ENCODE assay signal across 8 cellular contexts in genomic region chr3:141878326-141878725, GRCh38. TPM values are rescaled to one million over a fixed set of nuclear protein-coding genes. Genes with fewer than 3 reads are reported as not detected.
A peak's percentile ranks its signal among the peaks of the same experiment; 100 is the strongest.
DNase-seq lines count a peak whose midpoint lies in the region; ATAC-seq and TF ChIP-seq lines count a peak whose summit lies in the region.

No MANE protein-coding gene starts in this region.

- peaks cover 2 to 5% of the 10 kb centered on the region in 2 donors for H3K4me1 ChIP-seq in neuronal stem cell (ENCODE audit: control insufficient read depth in 2 of 2, insufficient read depth in 1 of 2, low read depth in 1 of 2, low read length in 2 of 2)

- peaks cover 6% of the 10 kb centered on the region for H3K79me1 ChIP-seq in neuronal stem cell (ENCODE audit: low read depth, low read length)

- no peak overlapping the region for H2AK5ac ChIP-seq in neuronal stem cell (ENCODE audit: low read depth, low read length)

- no peaks in the 10 kb centered on the region for H3K27me3 ChIP-seq in neuronal stem cell (ENCODE audit: control insufficient read depth in 3 of 3, insufficient read depth in 3 of 3, low read depth in 1 of 3, low read length in 3 of 3)

- no peak overlapping the region for H2BK120ac ChIP-seq in neuronal stem cell (ENCODE audit: low read depth, low read length)

- H3K9ac ChIP-seq in neuronal stem cell (ENCODE audit: low read depth, low read length, poor library complexity): no peak overlapping the region

- ATAC-seq in HG02840 (IDR thresholded peaks at IDR 0.05; ENCODE audit: low FRiP score, unreplicated experiment) (no peak), GM18517 (IDR thresholded peaks at IDR 0.05; ENCODE audit: unreplicated experiment) (no peak), HG03025 (IDR thresholded peaks at IDR 0.05; ENCODE audit: low FRiP score, unreplicated experiment) (no peak)

- H3K4ac ChIP-seq in neuronal stem cell (ENCODE audit: low read length): no peak overlapping the region

- no peak overlapping the region for H3K18ac ChIP-seq in neuronal stem cell (ENCODE audit: low read length)

- peak overlapping the region; percentile 3 for H2AFZ ChIP-seq in neuronal stem cell (ENCODE audit: low read length)

- peak overlapping the region; percentile 84 for H3K4me3 ChIP-seq in coronary artery
- peak overlapping the region in 1 of 2 donors; percentile 99 for H3K4me3 ChIP-seq in neuronal stem cell (ENCODE audit: low read length in 2 of 2)

- WGBS in neuronal stem cell (ENCODE audit: extremely low coverage in 2 of 2, insufficient read length in 2 of 2, insufficient replicate concordance in 1 of 2), 2 donors: no CpG with 5 or more reads among the region's 1 CpG

- H4K91ac ChIP-seq in neuronal stem cell (ENCODE audit: low read depth, low read length, poor library complexity): no peak overlapping the region

- no peak overlapping the region for H3K23ac ChIP-seq in neuronal stem cell (ENCODE audit: low read depth, low read length, poor library complexity)

- DNase-seq in EL: peak; percentile 11
- DNase-seq in MV-4-11 (lab: John Stamatoyannopoulos, UW): peak; percentile 22
- no peak for DNase-seq in coronary artery (ENCODE audit: low spot score)
- no peak for DNase-seq in neuronal stem cell (ENCODE audit: low spot score)
- DNase-seq in NCI-H1694 (lab: John Stamatoyannopoulos, UW): no peak

- no peak overlapping the region for H2BK15ac ChIP-seq in neuronal stem cell (ENCODE audit: low read length)

- H4K8ac ChIP-seq in neuronal stem cell (ENCODE audit: low read depth, low read length): no peak overlapping the region

- no peak overlapping the region for H3K4me2 ChIP-seq in neuronal stem cell (ENCODE audit: insufficient read depth, low read length, poor library complexity, severe bottlenecking)

- H2BK12ac ChIP-seq in neuronal stem cell (ENCODE audit: low read length): no peak overlapping the region

- TF ChIP-seq CTCF in coronary artery (IDR thresholded peaks at IDR 0.05): no peak

- peaks cover 2 to 19% of the 10 kb centered on the region in 2 donors for H3K36me3 ChIP-seq in neuronal stem cell (replicated peaks in 1 of 2; ENCODE audit: control insufficient read depth in 2 of 2, insufficient read depth in 2 of 2, low read length in 2 of 2)

- peak overlapping the region in 1 of 2 donors; percentile 99 for H3K27ac ChIP-seq in coronary artery
- no peak overlapping the region for H3K27ac ChIP-seq in neuronal stem cell (replicated peaks; ENCODE audit: low read length)

- H2BK5ac ChIP-seq in neuronal stem cell (ENCODE audit: low read length): no peak overlapping the region

- H3K14ac ChIP-seq in neuronal stem cell (ENCODE audit: low read length): no peak overlapping the region

- H3K9me3 ChIP-seq in neuronal stem cell (replicated peaks in 1 of 2; ENCODE audit: control insufficient read depth in 2 of 2, insufficient read depth in 1 of 2, low read depth in 1 of 2, low read length in 2 of 2): no peaks in the 10 kb centered on the region

RNA-seq across cellular contexts. Expression of gene ATP1B3, which starts 1.9 kb away (rescaled TPM):
- polyA plus RNA-seq in neuronal stem cell (2013, experiment 1 of 2): 97.8 TPM
- polyA plus RNA-seq in neuronal stem cell (2013, experiment 2 of 2): 101 TPM

Comparison
In these comparisons a context has a peak if more than half of its experiments do, and no peak if none do; other contexts are left out.
1. DNase-seq: peak in EL (single experiment) and MV-4-11 (single experiment); none in coronary artery (single experiment), neuronal stem cell (single experiment) and NCI-H1694 (single experiment).